1 cellular context compared by ENCODE assay signal in the genomic region with DNA sequence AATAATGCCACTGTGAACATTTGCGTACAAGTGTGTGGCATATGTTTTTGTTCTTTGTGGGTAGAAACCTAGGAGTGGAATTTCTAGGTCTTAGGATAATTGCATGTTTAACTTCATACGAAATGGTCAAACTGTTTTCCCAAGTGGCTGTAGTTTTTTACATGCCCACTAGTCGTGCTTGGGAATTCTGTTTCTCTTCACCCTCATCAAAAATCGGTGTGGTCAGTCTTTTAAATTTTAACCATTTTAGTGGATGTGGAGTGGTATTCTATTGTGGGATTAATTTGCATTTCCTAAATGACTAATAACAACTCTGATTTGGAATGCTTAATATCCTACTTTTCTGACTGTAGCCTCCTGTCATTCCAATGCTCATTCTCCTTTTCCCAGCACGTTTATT.
TF ChIP-seq lines count a peak whose summit lies in the region.

No MANE protein-coding gene starts in this region.

TF ChIP-seq in A549, 52 proteins besides CTCF, POLR2A, EP300 and RAD21:
- TF ChIP-seq HEYL (CRISPR knock-in tag; IDR thresholded peaks at IDR 0.05), result no peak
- no peak for TF ChIP-seq RFX5 (IDR thresholded peaks at IDR 0.05)
- TF ChIP-seq TP53 (CRISPR knock-in tag; IDR thresholded peaks at IDR 0.05), result no peak
- no peak for TF ChIP-seq CBX2 (IDR thresholded peaks at IDR 0.05; ENCODE audit: borderline replicate concordance, low read depth)
- TF ChIP-seq EHMT2 (IDR thresholded peaks at IDR 0.05; ENCODE audit: low read depth), result no peak
- no peak for TF ChIP-seq EHF (CRISPR knock-in tag; IDR thresholded peaks at IDR 0.05)
- TF ChIP-seq BHLHE40 (IDR thresholded peaks at IDR 0.05; ENCODE audit: low read depth, low read length), result no peak
- TF ChIP-seq, protein P1, sequence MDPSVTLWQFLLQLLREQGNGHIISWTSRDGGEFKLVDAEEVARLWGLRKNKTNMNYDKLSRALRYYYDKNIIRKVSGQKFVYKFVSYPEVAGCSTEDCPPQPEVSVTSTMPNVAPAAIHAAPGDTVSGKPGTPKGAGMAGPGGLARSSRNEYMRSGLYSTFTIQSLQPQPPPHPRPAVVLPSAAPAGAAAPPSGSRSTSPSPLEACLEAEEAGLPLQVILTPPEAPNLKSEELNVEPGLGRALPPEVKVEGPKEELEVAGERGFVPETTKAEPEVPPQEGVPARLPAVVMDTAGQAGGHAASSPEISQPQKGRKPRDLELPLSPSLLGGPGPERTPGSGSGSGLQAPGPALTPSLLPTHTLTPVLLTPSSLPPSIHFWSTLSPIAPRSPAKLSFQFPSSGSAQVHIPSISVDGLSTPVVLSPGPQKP (IDR thresholded peaks at IDR 0.05; ENCODE audit: low read depth, low read length), result no peak
- TF ChIP-seq, protein P2, sequence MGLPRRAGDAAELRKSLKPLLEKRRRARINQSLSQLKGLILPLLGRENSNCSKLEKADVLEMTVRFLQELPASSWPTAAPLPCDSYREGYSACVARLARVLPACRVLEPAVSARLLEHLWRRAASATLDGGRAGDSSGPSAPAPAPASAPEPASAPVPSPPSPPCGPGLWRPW (IDR thresholded peaks at IDR 0.05), result no peak
- no peak for TF ChIP-seq HOXB13 (CRISPR knock-in tag; IDR thresholded peaks at IDR 0.05; ENCODE audit: low read depth)
- TF ChIP-seq KDM5A (IDR thresholded peaks at IDR 0.05), result no peak
- TF ChIP-seq, protein P3, sequence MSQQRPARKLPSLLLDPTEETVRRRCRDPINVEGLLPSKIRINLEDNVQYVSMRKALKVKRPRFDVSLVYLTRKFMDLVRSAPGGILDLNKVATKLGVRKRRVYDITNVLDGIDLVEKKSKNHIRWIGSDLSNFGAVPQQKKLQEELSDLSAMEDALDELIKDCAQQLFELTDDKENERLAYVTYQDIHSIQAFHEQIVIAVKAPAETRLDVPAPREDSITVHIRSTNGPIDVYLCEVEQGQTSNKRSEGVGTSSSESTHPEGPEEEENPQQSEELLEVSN (IDR thresholded peaks at IDR 0.05; ENCODE audit: borderline replicate concordance, low read depth), result no peak
- no peak for TF ChIP-seq KDM1A (IDR thresholded peaks at IDR 0.05; ENCODE audit: low read depth)
- no peak for TF ChIP-seq ZSCAN20 (CRISPR knock-in tag; IDR thresholded peaks at IDR 0.05)
- TF ChIP-seq MAZ (IDR thresholded peaks at IDR 0.05; ENCODE audit: borderline replicate concordance, low read depth, low read length), result no peak
- no peak for TF ChIP-seq ZNF302 (CRISPR knock-in tag; IDR thresholded peaks at IDR 0.05)
- no peak for TF ChIP-seq CBX8 (IDR thresholded peaks at IDR 0.05)
- TF ChIP-seq, protein P4, sequence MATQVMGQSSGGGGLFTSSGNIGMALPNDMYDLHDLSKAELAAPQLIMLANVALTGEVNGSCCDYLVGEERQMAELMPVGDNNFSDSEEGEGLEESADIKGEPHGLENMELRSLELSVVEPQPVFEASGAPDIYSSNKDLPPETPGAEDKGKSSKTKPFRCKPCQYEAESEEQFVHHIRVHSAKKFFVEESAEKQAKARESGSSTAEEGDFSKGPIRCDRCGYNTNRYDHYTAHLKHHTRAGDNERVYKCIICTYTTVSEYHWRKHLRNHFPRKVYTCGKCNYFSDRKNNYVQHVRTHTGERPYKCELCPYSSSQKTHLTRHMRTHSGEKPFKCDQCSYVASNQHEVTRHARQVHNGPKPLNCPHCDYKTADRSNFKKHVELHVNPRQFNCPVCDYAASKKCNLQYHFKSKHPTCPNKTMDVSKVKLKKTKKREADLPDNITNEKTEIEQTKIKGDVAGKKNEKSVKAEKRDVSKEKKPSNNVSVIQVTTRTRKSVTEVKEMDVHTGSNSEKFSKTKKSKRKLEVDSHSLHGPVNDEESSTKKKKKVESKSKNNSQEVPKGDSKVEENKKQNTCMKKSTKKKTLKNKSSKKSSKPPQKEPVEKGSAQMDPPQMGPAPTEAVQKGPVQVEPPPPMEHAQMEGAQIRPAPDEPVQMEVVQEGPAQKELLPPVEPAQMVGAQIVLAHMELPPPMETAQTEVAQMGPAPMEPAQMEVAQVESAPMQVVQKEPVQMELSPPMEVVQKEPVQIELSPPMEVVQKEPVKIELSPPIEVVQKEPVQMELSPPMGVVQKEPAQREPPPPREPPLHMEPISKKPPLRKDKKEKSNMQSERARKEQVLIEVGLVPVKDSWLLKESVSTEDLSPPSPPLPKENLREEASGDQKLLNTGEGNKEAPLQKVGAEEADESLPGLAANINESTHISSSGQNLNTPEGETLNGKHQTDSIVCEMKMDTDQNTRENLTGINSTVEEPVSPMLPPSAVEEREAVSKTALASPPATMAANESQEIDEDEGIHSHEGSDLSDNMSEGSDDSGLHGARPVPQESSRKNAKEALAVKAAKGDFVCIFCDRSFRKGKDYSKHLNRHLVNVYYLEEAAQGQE (IDR thresholded peaks at IDR 0.05), result no peak
